ENCODE assay signal across 12 cellular contexts in genomic region chr1:242784074-242784473, GRCh38.
DNase-seq lines count a peak whose midpoint lies in the region; ATAC-seq, FAIRE-seq and TF ChIP-seq lines count a peak whose summit lies in the region.
"Had no signal": no experiment of that assay in that cellular context is flagged by ENCODE, and none has a peak within 500 bp of the region (broad histone marks: within the 10 kb centered on the region; RNA-seq: fewer than 3 reads in every experiment).

No MANE protein-coding gene starts in this region.

- no peaks in the 10 kb centered on the region for H3K9me3 ChIP-seq in astrocyte (ENCODE audit: insufficient read depth, low read depth, low read length)
- no peaks in the 10 kb centered on the region for H3K9me3 ChIP-seq in HAP-1
- H3K9me3 ChIP-seq: prostate gland had no signal

- H3K9me3 Mint-ChIP-seq in astrocyte (ENCODE audit: unreplicated experiment) (peaks cover 2% of the 10 kb centered on the region), HFFc6 (peaks cover 45% of the 10 kb centered on the region)

- H3K36me3 ChIP-seq in astrocyte (ENCODE audit: insufficient read depth, low read length) = no peaks in the 10 kb centered on the region
- H3K36me3 ChIP-seq in HAP-1 (replicated peaks) = no peaks in the 10 kb centered on the region
- H3K36me3 ChIP-seq: prostate gland had no signal

- no peaks in the 10 kb centered on the region for H3K79me2 ChIP-seq in astrocyte (ENCODE audit: insufficient read depth, low read length)

- H3K4me1 Mint-ChIP-seq in astrocyte (ENCODE audit: low read depth, unreplicated experiment) = peaks cover 39% of the 10 kb centered on the region
- H3K4me1 Mint-ChIP-seq in HFFc6 (ENCODE audit: low read depth) = no peaks in the 10 kb centered on the region

- H3K4me3 Mint-ChIP-seq in astrocyte (ENCODE audit: unreplicated experiment) (no peak overlapping the region), HFFc6 (no peak overlapping the region)

- H3K36me3 Mint-ChIP-seq in astrocyte (ENCODE audit: low read depth, unreplicated experiment) (no peaks in the 10 kb centered on the region), HFFc6 (ENCODE audit: low read depth) (no peaks in the 10 kb centered on the region)

- no peak overlapping the region for H3K27ac ChIP-seq in astrocyte (ENCODE audit: low read depth, low read length)
- H3K27ac ChIP-seq: prostate gland had no signal

- no peak for FAIRE-seq in astrocyte (lab: Jason Lieb, UNC)
- FAIRE-seq: keratinocyte had no signal

- no peak overlapping the region for H2AFZ ChIP-seq in astrocyte (ENCODE audit: low read depth, low read length)

- H3K4me1 ChIP-seq in astrocyte (ENCODE audit: insufficient read depth, low read length) (no peaks in the 10 kb centered on the region), HAP-1 (no peaks in the 10 kb centered on the region)
- H3K4me1 ChIP-seq: prostate gland had no signal

- H4K20me1 ChIP-seq in astrocyte (ENCODE audit: insufficient read depth, low read length) = no peaks in the 10 kb centered on the region

- H3K27me3 Mint-ChIP-seq in astrocyte (ENCODE audit: low read depth, unreplicated experiment) = no peaks in the 10 kb centered on the region
- H3K27me3 Mint-ChIP-seq in HFFc6 (ENCODE audit: insufficient read depth) = no peaks in the 10 kb centered on the region; the same call in 1 of the 2 replicates

- H3K27ac Mint-ChIP-seq in astrocyte (ENCODE audit: unreplicated experiment) (peak overlapping the region; percentile 73), HFFc6 (no peak overlapping the region)

- H3K4me3 ChIP-seq in astrocyte (ENCODE audit: insufficient read depth, low read depth, low read length) (no peak overlapping the region), HAP-1 (no peak overlapping the region)
- H3K4me3 ChIP-seq: prostate gland had no signal

- TF ChIP-seq CTCF in astrocyte (IDR thresholded peaks at IDR 0.05; ENCODE audit: insufficient read depth, low read depth, low read length) (no peak), HFFc6 (IDR thresholded peaks at IDR 0.05) (no peak)

- ATAC-seq in GM18517 (IDR thresholded peaks at IDR 0.05; ENCODE audit: unreplicated experiment) (peak; percentile 67), GM21529 (IDR thresholded peaks at IDR 0.05; ENCODE audit: unreplicated experiment) (peak; percentile 57), HG03439 (IDR thresholded peaks at IDR 0.05; ENCODE audit: unreplicated experiment) (peak; percentile 49)
- ATAC-seq in activated CD4-positive, CD25-positive, alpha-beta regulatory T cell treated with anti-CD3 and anti-CD28 coated beads, Interleukin-2, amount 50 U/mL, for 24 hours = no peak

- H3K4me2 ChIP-seq in astrocyte (ENCODE audit: low read length) = no peak overlapping the region

- H3K9ac ChIP-seq in astrocyte (ENCODE audit: low read length) = no peak overlapping the region

- in situ Hi-C loops in HAP-1 (cut with MboI; ENCODE audit: low sequenced_read_pairs) = no loop called here

- H3K27me3 ChIP-seq in astrocyte (ENCODE audit: insufficient read depth, low read length) = no peaks in the 10 kb centered on the region
- no peaks in the 10 kb centered on the region for H3K27me3 ChIP-seq in HAP-1 (ENCODE audit: low read depth)

- DNase-seq in astrocyte (ENCODE audit: low read depth) (no peak), cerebellar nuclear complex (lab: John Stamatoyannopoulos, UW) (no peak), HAP-1 (ENCODE audit: low spot score in 2 of 2) (no peak), HFFc6 (no peak)
- DNase-seq: activated naive CD4-positive, alpha-beta T cell; DMS 273 treated with DMSO at 0.1 percent for 48 hours had no signal

Comparison
In these comparisons a context has a peak if more than half of its experiments do, and no peak if none do; other contexts are left out.
1. ATAC-seq: peak in GM18517 (single experiment), GM21529 (single experiment) and HG03439 (single experiment); none in activated CD4-positive, CD25-positive, alpha-beta regulatory T cell treated with anti-CD3 and anti-CD28 coated beads, Interleukin-2, amount 50 U/mL, for 24 hours (0 of 2).